ENCODE assay signal across 9 cellular contexts in the genomic region with DNA sequence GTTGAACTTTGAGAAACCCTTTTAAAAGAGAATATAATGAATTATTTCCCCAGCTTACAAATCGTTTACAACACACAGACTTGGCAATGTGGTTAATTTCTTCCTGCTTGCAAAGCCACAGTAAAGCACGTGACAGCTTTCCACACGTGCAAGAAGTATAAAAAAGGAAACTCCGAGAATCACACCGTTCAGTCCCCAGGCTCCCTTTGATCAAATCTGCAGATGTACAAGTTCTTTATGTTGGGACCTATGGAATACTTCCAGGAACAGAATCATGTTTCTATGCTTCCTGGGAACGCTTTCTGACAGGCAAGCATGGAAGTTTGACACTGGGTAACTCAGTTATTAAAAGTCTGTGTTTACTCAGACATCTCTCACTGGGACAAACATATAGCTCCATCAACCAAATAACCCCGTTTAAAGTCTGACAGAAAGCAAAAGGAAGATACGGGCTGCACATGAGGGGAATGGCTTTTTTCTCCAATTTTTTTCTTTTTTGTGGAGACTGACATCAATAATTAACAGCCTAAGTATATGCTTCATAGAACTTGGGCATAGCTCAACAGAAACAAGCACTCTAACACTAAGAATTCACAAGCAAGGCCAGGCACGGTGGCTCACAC.
DNase-seq lines count a peak whose midpoint lies in the region; ATAC-seq, FAIRE-seq and TF ChIP-seq lines count a peak whose summit lies in the region.
"Had no signal": no experiment of that assay in that cellular context is flagged by ENCODE, and none has a peak within 500 bp of the region (broad histone marks: within the 10 kb centered on the region; RNA-seq: fewer than 3 reads in every experiment).

No MANE protein-coding gene starts in this region.

- no peak overlapping the region for H3K4me3 ChIP-seq in fibroblast of the aortic adventitia (ENCODE audit: low read depth, low read length)
- H3K4me3 ChIP-seq: lower lobe of right lung had no signal

- DNase-seq in SIG-M5 treated with dmso at 0.1 percent for 504 hours (lab: John Stamatoyannopoulos, UW; ENCODE audit: unreplicated experiment) = peak; percentile 76
- peak; percentile 2 for DNase-seq in fibroblast of the aortic adventitia (ENCODE audit: low read depth)
- no peak for DNase-seq in cerebellum (ENCODE audit: low spot score)
- DNase-seq in D721Med (ENCODE audit: insufficient read length, low spot score) = no peak
- DNase-seq in NCI-H226 = no peak
- no peak for DNase-seq in effector CD8-positive, alpha-beta T cell (lab: John Stamatoyannopoulos, UW)
- DNase-seq: lower lobe of right lung had no signal

- FAIRE-seq in D721Med (lab: Jason Lieb, UNC) = no peak

- no peak for TF ChIP-seq CTCF in fibroblast of the aortic adventitia (IDR thresholded peaks at IDR 0.05; ENCODE audit: insufficient read depth, low read length)
- TF ChIP-seq CTCF in D721Med (IDR thresholded peaks at IDR 0.05; ENCODE audit: insufficient read depth, missing control alignments) = no peak

- peak; percentile 75 for ATAC-seq in GM18502 (IDR thresholded peaks at IDR 0.05; ENCODE audit: poor library complexity, unreplicated experiment)
- ATAC-seq in HG02642 (IDR thresholded peaks at IDR 0.05; ENCODE audit: poor library complexity, unreplicated experiment) = peak; percentile 84

Comparison
In these comparisons a context has a peak if more than half of its experiments do, and no peak if none do; other contexts are left out.
1. DNase-seq: peak in SIG-M5 treated with dmso at 0.1 percent for 504 hours (single experiment) and fibroblast of the aortic adventitia (single experiment); none in cerebellum (single experiment), D721Med (single experiment), NCI-H226 (single experiment) and effector CD8-positive, alpha-beta T cell (single experiment).